ENCODE assay signal across 8 cellular contexts in genomic region chr12:47903927-47904646, GRCh38. TPM values are rescaled to one million over a fixed set of nuclear protein-coding genes. Genes with fewer than 3 reads are reported as not detected.
DNase-seq lines count a peak whose midpoint lies in the region; ATAC-seq lines count a peak whose summit lies in the region.

No MANE protein-coding gene starts in this region.

- no peaks in the 10 kb centered on the region for H3K27me3 ChIP-seq in duodenal mucosa (ENCODE audit: control insufficient read depth in 1 of 2, insufficient read depth in 2 of 2, low read length in 2 of 2)
- no peaks in the 10 kb centered on the region for H3K27me3 ChIP-seq in mucosa of stomach (ENCODE audit: control insufficient read depth, insufficient read depth, low read length)

- peak overlapping the region; percentile 87 to 94 for H3K4me3 ChIP-seq in duodenal mucosa (ENCODE audit: low read depth in 1 of 2, low read length in 2 of 2)
- peak overlapping the region; percentile 12 for H3K4me3 ChIP-seq in mucosa of stomach (ENCODE audit: low read length)

- peak overlapping the region; percentile 86 to 88 for H3K9ac ChIP-seq in duodenal mucosa (ENCODE audit: low read depth in 1 of 2, low read length in 2 of 2)
- H3K9ac ChIP-seq in mucosa of stomach (ENCODE audit: low read length): peak overlapping the region; percentile 68

- H3K36me3 ChIP-seq in duodenal mucosa (ENCODE audit: control insufficient read depth in 1 of 2, insufficient read depth in 2 of 2, low read length in 2 of 2) (peaks cover 0 to 7% of the 10 kb centered on the region in 2 donors), mucosa of stomach (ENCODE audit: control insufficient read depth, insufficient read depth, low read length) (no peaks in the 10 kb centered on the region)

- no peaks in the 10 kb centered on the region for H3K9me3 Mint-ChIP-seq in activated CD4-positive, alpha-beta T cell treated with anti-CD3 and anti-CD28 coated beads for 36 hours (ENCODE audit: low read depth)
- no peaks in the 10 kb centered on the region for H3K9me3 Mint-ChIP-seq in stimulated activated naive CD8-positive, alpha-beta T cell treated with anti-CD3 and anti-CD28 coated beads, Interleukin-15, amount 100 ng/mL, for 72 hours

- ATAC-seq in activated CD4-positive, alpha-beta T cell treated with anti-CD3 and anti-CD28 coated beads for 36 hours: peak; percentile 70
- ATAC-seq in stimulated activated naive CD8-positive, alpha-beta T cell treated with anti-CD3 and anti-CD28 coated beads, Interleukin-15, amount 100 ng/mL, for 72 hours: peak; percentile 62
- no peak for ATAC-seq in GM18873 (IDR thresholded peaks at IDR 0.05; ENCODE audit: low FRiP score, unreplicated experiment)

- peaks cover 20% of the 10 kb centered on the region for H3K27me3 Mint-ChIP-seq in activated CD4-positive, alpha-beta T cell treated with anti-CD3 and anti-CD28 coated beads for 36 hours
- peaks cover 39% of the 10 kb centered on the region for H3K27me3 Mint-ChIP-seq in stimulated activated naive CD8-positive, alpha-beta T cell treated with anti-CD3 and anti-CD28 coated beads, Interleukin-15, amount 100 ng/mL, for 72 hours

- H3K4me1 ChIP-seq in duodenal mucosa (ENCODE audit: control insufficient read depth in 1 of 2, insufficient read depth in 2 of 2, low read length in 2 of 2): peaks cover 58 to 68% of the 10 kb centered on the region in 2 donors
- peaks cover 49% of the 10 kb centered on the region for H3K4me1 ChIP-seq in mucosa of stomach (ENCODE audit: control insufficient read depth, insufficient read depth, low read length)

- POLR2A ChIA-PET in activated CD4-positive, alpha-beta T cell treated with anti-CD3 and anti-CD28 coated beads for 36 hours (lab: Charles Lee): interaction anchor here (0.5 to 3.7 kb wide), 11 partner anchors 8 to 200 kb away, joined by 3 to 19 read pairs (median 6); no protein-coding TSS in a partner anchor

- peaks cover 46% of the 10 kb centered on the region for H3K36me3 Mint-ChIP-seq in activated CD4-positive, alpha-beta T cell treated with anti-CD3 and anti-CD28 coated beads for 36 hours (ENCODE audit: low read depth)

- DNase-seq in CD1c-positive myeloid dendritic cell (ENCODE audit: extremely low spot score) (peak; percentile 76), LHCN-M2 (ENCODE audit: low read depth) (peak; percentile 74), cerebellum (ENCODE audit: low spot score) (no peak)
- peak; percentile 84 for DNase-seq in activated CD4-positive, alpha-beta T cell treated with anti-CD3 and anti-CD28 coated beads for 36 hours
- DNase-seq in stimulated activated naive CD8-positive, alpha-beta T cell treated with anti-CD3 and anti-CD28 coated beads, Interleukin-15, amount 100 ng/mL, for 72 hours: peak; percentile 61 to 67

- H3K4me3 Mint-ChIP-seq in activated CD4-positive, alpha-beta T cell treated with anti-CD3 and anti-CD28 coated beads for 36 hours: peak overlapping the region; percentile 94
- peak overlapping the region; percentile 89 to 90 for H3K4me3 Mint-ChIP-seq in stimulated activated naive CD8-positive, alpha-beta T cell treated with anti-CD3 and anti-CD28 coated beads, Interleukin-15, amount 100 ng/mL, for 72 hours

- CTCF ChIA-PET in activated CD4-positive, alpha-beta T cell treated with anti-CD3 and anti-CD28 coated beads for 36 hours (lab: Charles Lee): interaction anchor here (0.6 to 2.6 kb wide), 25 partner anchors 9 to 267 kb away, joined by 3 to 13 read pairs (median 5); partner anchors contain the start of gene TMEM106C

- peaks cover 50% of the 10 kb centered on the region for H3K4me1 Mint-ChIP-seq in activated CD4-positive, alpha-beta T cell treated with anti-CD3 and anti-CD28 coated beads for 36 hours
- peaks cover 55% of the 10 kb centered on the region for H3K4me1 Mint-ChIP-seq in stimulated activated naive CD8-positive, alpha-beta T cell treated with anti-CD3 and anti-CD28 coated beads, Interleukin-15, amount 100 ng/mL, for 72 hours

- peak overlapping the region; percentile 92 for H3K27ac Mint-ChIP-seq in activated CD4-positive, alpha-beta T cell treated with anti-CD3 and anti-CD28 coated beads for 36 hours
- peak overlapping the region; percentile 94 to 96 for H3K27ac Mint-ChIP-seq in stimulated activated naive CD8-positive, alpha-beta T cell treated with anti-CD3 and anti-CD28 coated beads, Interleukin-15, amount 100 ng/mL, for 72 hours

- no peaks in the 10 kb centered on the region for H3K9me3 ChIP-seq in duodenal mucosa (ENCODE audit: control insufficient read depth in 1 of 2, low read length in 2 of 2)
- H3K9me3 ChIP-seq in mucosa of stomach (ENCODE audit: control insufficient read depth, low read length): no peaks in the 10 kb centered on the region

- intact Hi-C loops in activated CD4-positive, alpha-beta T cell treated with anti-CD3 and anti-CD28 coated beads for 36 hours (cut with DNase I, micrococcal nuclease): loop anchor here (1.0 to 5.0 kb wide), 14 partner anchors 19 to 294 kb away; partner anchors contain the start of genes ASB8 (in 2 of the 2), TMEM106C (in 2 of the 2), CCDC184 (in 1 of the 2) and RPAP3 (in 1 of the 2)

- H3K27ac ChIP-seq in duodenal mucosa (ENCODE audit: low read depth, low read length): peak overlapping the region; percentile 86

RNA-seq across cellular contexts. Expression of gene VDR, which starts 0.7 kb away (rescaled TPM):
- total RNA-seq in LHCN-M2 (2014; rRNA removed) (5.8 and 5.9 TPM in 2 replicates), cerebellum (0.09 TPM)
- 6.6 TPM for polyA plus RNA-seq in LHCN-M2 (2012)
- total RNA-seq in activated CD4-positive, alpha-beta T cell treated with anti-CD3 and anti-CD28 coated beads for 36 hours: 100 to 1,000 TPM; 108 to 124 TPM

RNA-seq across cellular contexts. Expression of gene TMEM106C, which starts 59.3 kb away (rescaled TPM):
- total RNA-seq in LHCN-M2 (2014; rRNA removed) (122 and 146 TPM in 2 replicates), cerebellum (87.2 TPM)
- 106 TPM for polyA plus RNA-seq in LHCN-M2 (2012)
- 100 to 1,000 TPM; 159 to 248 TPM for total RNA-seq in activated CD4-positive, alpha-beta T cell treated with anti-CD3 and anti-CD28 coated beads for 36 hours

Comparison
In these comparisons a context has a peak if more than half of its experiments do, and no peak if none do; other contexts are left out.
1. RNA of gene VDR, which starts 0.7 kb away (total RNA-seq): 108 to 124 TPM in activated CD4-positive, alpha-beta T cell treated with anti-CD3 and anti-CD28 coated beads for 36 hours; 5.8 to 5.9 TPM in LHCN-M2 and 0.09 TPM in cerebellum (single experiment); every median in the first group is over 10 times any median in the second.